8 cellular contexts compared by ENCODE assay signal in the genomic region with DNA sequence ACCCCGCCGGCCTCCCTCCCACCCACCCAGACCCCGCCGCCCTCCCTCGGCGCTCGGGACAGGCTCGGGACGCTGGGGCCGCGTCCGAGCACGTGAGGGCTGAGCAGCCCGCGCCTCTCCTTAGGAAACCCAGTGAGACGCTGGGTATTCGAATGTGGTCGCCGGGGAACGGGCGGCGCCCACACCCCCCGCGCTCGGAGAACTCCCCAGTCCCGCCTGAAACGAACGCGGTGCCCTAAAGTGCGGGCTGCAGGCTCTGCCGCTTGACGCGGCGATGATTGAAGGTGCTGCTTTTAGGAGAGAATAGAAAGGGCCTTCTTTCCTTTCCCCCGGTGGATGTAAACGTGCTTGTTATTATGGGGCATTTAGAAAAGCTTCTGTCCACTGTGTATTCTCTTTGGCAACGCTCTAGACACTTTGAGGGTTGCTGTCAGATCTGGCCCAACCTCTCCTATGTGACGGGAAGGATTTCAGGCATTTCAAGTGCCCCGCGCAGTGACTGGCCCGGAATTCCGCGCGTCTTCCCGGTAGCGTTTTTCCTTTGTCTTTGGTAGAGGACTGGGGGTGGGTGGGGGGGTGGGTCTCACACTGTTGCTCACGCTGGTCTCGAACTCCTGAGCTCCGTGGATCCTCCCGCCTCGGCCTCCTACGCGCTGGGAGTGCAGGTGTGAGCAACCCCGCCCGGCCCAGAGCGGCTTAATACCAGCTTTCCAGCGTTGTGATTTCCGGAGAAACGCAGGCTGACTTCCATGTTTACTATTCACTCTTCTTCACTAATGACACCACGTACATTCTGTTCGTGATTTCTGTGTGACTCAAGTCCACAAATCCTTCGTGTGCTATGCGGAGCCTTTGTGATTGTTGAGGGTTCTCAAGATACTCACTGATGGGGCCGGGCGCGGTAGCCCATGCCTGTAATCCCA. TPM values are rescaled to one million over a fixed set of nuclear protein-coding genes. Genes with fewer than 3 reads are reported as not detected.
DNase-seq lines count a peak whose midpoint lies in the region; ATAC-seq and TF ChIP-seq lines count a peak whose summit lies in the region.

No MANE protein-coding gene starts in this region.

- no peaks in the 10 kb centered on the region for H3K9me3 ChIP-seq in psoas muscle

- ATAC-seq in HG02759 (IDR thresholded peaks at IDR 0.05; ENCODE audit: unreplicated experiment) (peak; percentile 19), left cardiac atrium (peak; percentile 40 to 45), psoas muscle (peak; percentile 48 to 73 (median 56)), GM18519 (IDR thresholded peaks at IDR 0.05; ENCODE audit: low FRiP score, unreplicated experiment) (no peak), HG03457 (IDR thresholded peaks at IDR 0.05; ENCODE audit: unreplicated experiment) (no peak)
- peak; percentile 14 to 53 for ATAC-seq in activated naive CD4-positive, alpha-beta T cell treated with anti-CD3 and anti-CD28 coated beads, Interleukin-2, amount 50 U/mL, for 72 hours

- WGBS in psoas muscle, 3 donors, result 8 to 9% (median 9%) methylated on average over 57 to 66 of the region's 66 CpGs

- H3K36me3 Mint-ChIP-seq in activated naive CD4-positive, alpha-beta T cell treated with anti-CD3 and anti-CD28 coated beads, Interleukin-2, amount 50 U/mL, for 72 hours, result no peaks in the 10 kb centered on the region

- no peaks in the 10 kb centered on the region for H3K36me3 ChIP-seq in psoas muscle (ENCODE audit: insufficient read depth in 1 of 2, low read depth in 1 of 2)

- H3K27ac ChIP-seq in psoas muscle, result peak overlapping the region; percentile 82

- peaks cover 5% of the 10 kb centered on the region for H3K4me1 ChIP-seq in psoas muscle

- no peak for TF ChIP-seq CTCF in psoas muscle (IDR thresholded peaks at IDR 0.05)

- H3K27me3 ChIP-seq in psoas muscle (ENCODE audit: insufficient read depth in 3 of 3, low read length in 2 of 3), result no peaks in the 10 kb centered on the region

- H3K9me3 Mint-ChIP-seq in activated naive CD4-positive, alpha-beta T cell treated with anti-CD3 and anti-CD28 coated beads, Interleukin-2, amount 50 U/mL, for 72 hours, result no peaks in the 10 kb centered on the region

- H3K27ac Mint-ChIP-seq in activated naive CD4-positive, alpha-beta T cell treated with anti-CD3 and anti-CD28 coated beads, Interleukin-2, amount 50 U/mL, for 72 hours, result peak overlapping the region; percentile 68 to 91

- peak overlapping the region; percentile 82 for H3K4me3 ChIP-seq in psoas muscle

- DNase-seq in GF-D8 (lab: John Stamatoyannopoulos, UW) (peak; percentile 26), RKO (ENCODE audit: low spot score) (peak; percentile 53), left cardiac atrium (peak; percentile 49), psoas muscle (peak in 1 of 2 donors; percentile 77)
- DNase-seq in activated naive CD4-positive, alpha-beta T cell treated with anti-CD3 and anti-CD28 coated beads, Interleukin-2, amount 50 U/mL, for 72 hours (ENCODE audit: low spot score in 2 of 2), result peak in 1 of 2 donors; percentile 36

- intact Hi-C loops in left cardiac atrium (cut with DNase I) (loop anchor here in 1 of 2 donors (5.0 kb wide), 1 partner anchor 50 kb away; no protein-coding TSS in a partner anchor), psoas muscle (cut with DNase I) (no loop called here)

RNA-seq across cellular contexts. Expression of gene FOXK2, which starts 21.8 kb away (rescaled TPM):
- total RNA-seq in activated naive CD4-positive, alpha-beta T cell treated with anti-CD3 and anti-CD28 coated beads, Interleukin-2, amount 50 U/mL, for 72 hours, result 10 to 100 TPM; 56.2 to 67.4 TPM
- total RNA-seq in left cardiac atrium (10 to 100 TPM; 35.9 to 53.9 TPM), psoas muscle (10 to 100 TPM; 53.6 to 91.6 (median 66.2) TPM)
- polyA plus RNA-seq in psoas muscle, result 10 to 100 TPM; 38.9 to 96.4 (median 45.9) TPM

RNA-seq across cellular contexts. Expression of gene NARF, which starts 39.2 kb away (rescaled TPM):
- total RNA-seq in activated naive CD4-positive, alpha-beta T cell treated with anti-CD3 and anti-CD28 coated beads, Interleukin-2, amount 50 U/mL, for 72 hours, result 100 to 1,000 TPM; 159 TPM
- total RNA-seq in left cardiac atrium (10 to 100 TPM; 63.7 to 65.9 TPM), psoas muscle (10 to 100 TPM; 32.8 to 56.1 (median 46.0) TPM)
- 100 to 1,000 TPM in 1 of 3 donors, 10 to 100 TPM in 2; 37.0 to 129 (median 39.2) TPM for polyA plus RNA-seq in psoas muscle

RNA-seq across cellular contexts. Expression of gene CYBC1, which starts 47.2 kb away (rescaled TPM):
- total RNA-seq in activated naive CD4-positive, alpha-beta T cell treated with anti-CD3 and anti-CD28 coated beads, Interleukin-2, amount 50 U/mL, for 72 hours, result 100 to 1,000 TPM; 205 to 401 TPM
- total RNA-seq in left cardiac atrium, result 10 to 100 TPM; 42.1 to 43.6 TPM
- total RNA-seq in psoas muscle, result 10 to 100 TPM; 14.5 to 21.4 (median 17.4) TPM
- polyA plus RNA-seq in psoas muscle, result 10 to 100 TPM; 14.4 to 31.6 (median 24.8) TPM

Comparison
In these comparisons a context has a peak if more than half of its experiments do, and no peak if none do; other contexts are left out.
1. ATAC-seq: peak in HG02759 (single experiment), activated naive CD4-positive, alpha-beta T cell treated with anti-CD3 and anti-CD28 coated beads, Interleukin-2, amount 50 U/mL, for 72 hours (2 of 2), left cardiac atrium (2 of 2) and psoas muscle (4 of 4); none in GM18519 (single experiment) and HG03457 (single experiment).
2. RNA of gene CYBC1, which starts 47.2 kb away (total RNA-seq): 205 to 401 TPM in activated naive CD4-positive, alpha-beta T cell treated with anti-CD3 and anti-CD28 coated beads, Interleukin-2, amount 50 U/mL, for 72 hours; 42.1 to 43.6 TPM in left cardiac atrium and 14.5 to 21.4 TPM in psoas muscle; every median in the first group is over 4 times any median in the second.